In the genomic region with DNA sequence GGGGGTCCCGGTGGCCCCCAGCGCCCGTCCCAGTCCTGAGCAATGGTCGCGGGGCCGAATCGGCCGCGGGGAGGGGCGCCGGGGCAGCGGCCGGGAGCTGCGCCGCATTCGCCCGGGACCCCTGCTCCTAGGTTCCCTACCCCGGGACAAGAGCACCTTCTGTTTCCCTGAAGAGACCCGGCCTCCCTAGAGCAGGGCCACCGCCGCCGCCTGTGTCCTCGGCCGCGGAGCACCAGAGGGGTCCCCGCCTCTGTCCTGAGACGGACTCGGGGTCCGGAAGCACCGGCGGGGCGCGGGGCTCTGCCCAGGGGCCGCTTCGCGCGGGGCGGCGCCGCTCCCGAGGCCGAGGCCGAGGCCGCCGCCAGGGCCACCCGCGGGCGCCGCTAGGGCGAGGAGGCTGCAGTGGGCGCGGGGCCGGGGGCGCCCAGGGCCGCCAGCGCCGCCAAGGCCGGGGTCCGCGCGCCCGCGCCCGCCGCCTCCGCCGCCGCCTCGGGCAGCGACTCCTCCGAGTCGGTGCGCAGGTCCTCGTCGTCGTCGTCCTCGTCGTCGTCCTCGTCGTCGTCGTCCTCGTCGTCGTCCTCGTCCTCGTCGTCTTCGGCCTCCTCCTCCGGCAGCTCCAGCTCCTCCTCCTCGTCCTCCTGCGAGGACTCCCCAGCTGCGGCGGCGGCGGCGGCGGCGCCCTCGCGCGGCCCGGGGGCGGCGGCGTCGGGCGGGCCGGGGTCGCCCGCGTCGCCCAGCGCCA, we compare ENCODE assay signal across 14 cellular contexts.
A peak's percentile ranks its signal among the peaks of the same experiment; 100 is the strongest.
DNase-seq lines count a peak whose midpoint lies in the region; ATAC-seq and TF ChIP-seq lines count a peak whose summit lies in the region.
"Had no signal": no experiment of that assay in that cellular context is flagged by ENCODE, and none has a peak within 500 bp of the region (broad histone marks: within the 10 kb centered on the region; RNA-seq: fewer than 3 reads in every experiment).

No MANE protein-coding gene starts in this region.

- H3K36me3 ChIP-seq in heart left ventricle (peaks cover 0 to 40% (median 12%) of the 10 kb centered on the region in 9 donors), neural progenitor cell (no peaks in the 10 kb centered on the region), urinary bladder (ENCODE audit: insufficient read depth) (no peaks in the 10 kb centered on the region), OCI-LY7 (ENCODE audit: insufficient read depth, low read length) (no peaks in the 10 kb centered on the region)

- no peak for TF ChIP-seq CTCF in heart left ventricle (IDR thresholded peaks at IDR 0.05)
- TF ChIP-seq CTCF in neural progenitor cell (IDR thresholded peaks at IDR 0.05): no peak
- no peak for TF ChIP-seq CTCF in OCI-LY7 (conservative IDR thresholded peaks at IDR 0.05; ENCODE audit: low read length)

- H3K27ac Mint-ChIP-seq in effector memory CD8-positive, alpha-beta T cell: no peak overlapping the region
- no peak overlapping the region for H3K27ac Mint-ChIP-seq in neural progenitor cell
- H3K27ac Mint-ChIP-seq: activated T-helper 17 cell treated with anti-CD3 and anti-CD28 coated beads, Interleukin-2, amount 50 U/mL, for 72 hours; stimulated activated naive CD8-positive, alpha-beta T cell treated with anti-CD3 and anti-CD28 coated beads, Interleukin-15, Interleukin-2, amounts not matched to agents 100 ng/mL and 50 ng/mL, for 24 hours had no signal

- H3K4me3 Mint-ChIP-seq in effector memory CD8-positive, alpha-beta T cell: no peak overlapping the region
- no peak overlapping the region for H3K4me3 Mint-ChIP-seq in neural progenitor cell
- H3K4me3 Mint-ChIP-seq: activated T-helper 17 cell treated with anti-CD3 and anti-CD28 coated beads, Interleukin-2, amount 50 U/mL, for 72 hours; central memory CD8-positive, alpha-beta T cell; stimulated activated naive CD8-positive, alpha-beta T cell treated with anti-CD3 and anti-CD28 coated beads, Interleukin-15, Interleukin-2, amounts not matched to agents 100 ng/mL and 50 ng/mL, for 24 hours had no signal

- TF ChIP-seq POLR2A in heart left ventricle (IDR thresholded peaks at IDR 0.05): no peak

- peaks cover 16% of the 10 kb centered on the region for H3F3A ChIP-seq in neural progenitor cell (ENCODE audit: low read depth)

- H3K79me2 ChIP-seq in neural progenitor cell (ENCODE audit: low read depth): no peaks in the 10 kb centered on the region
- no peaks in the 10 kb centered on the region for H3K79me2 ChIP-seq in OCI-LY7 (ENCODE audit: insufficient read depth, low read depth, low read length)

- no peaks in the 10 kb centered on the region for H3K27me3 Mint-ChIP-seq in effector memory CD8-positive, alpha-beta T cell
- H3K27me3 Mint-ChIP-seq in neural progenitor cell (ENCODE audit: insufficient read depth, low read depth): peaks cover 23% of the 10 kb centered on the region
- H3K27me3 Mint-ChIP-seq: activated T-helper 17 cell treated with anti-CD3 and anti-CD28 coated beads, Interleukin-2, amount 50 U/mL, for 72 hours; central memory CD8-positive, alpha-beta T cell; stimulated activated naive CD8-positive, alpha-beta T cell treated with anti-CD3 and anti-CD28 coated beads, Interleukin-15, Interleukin-2, amounts not matched to agents 100 ng/mL and 50 ng/mL, for 24 hours had no signal

- peaks cover 28% of the 10 kb centered on the region for H4K20me1 ChIP-seq in neural progenitor cell (ENCODE audit: low read depth)
- H4K20me1 ChIP-seq in OCI-LY7 (ENCODE audit: insufficient read depth, low read length): no peaks in the 10 kb centered on the region

- H3K9me3 Mint-ChIP-seq in effector memory CD8-positive, alpha-beta T cell: no peaks in the 10 kb centered on the region
- no peaks in the 10 kb centered on the region for H3K9me3 Mint-ChIP-seq in neural progenitor cell
- H3K9me3 Mint-ChIP-seq: activated T-helper 17 cell treated with anti-CD3 and anti-CD28 coated beads, Interleukin-2, amount 50 U/mL, for 72 hours; central memory CD8-positive, alpha-beta T cell; stimulated activated naive CD8-positive, alpha-beta T cell treated with anti-CD3 and anti-CD28 coated beads, Interleukin-15, Interleukin-2, amounts not matched to agents 100 ng/mL and 50 ng/mL, for 24 hours had no signal

- no TSS peak for BruUV-seq in OCI-LY7 (replicated peaks; lab: Mats Ljungman, UMichigan)

- H3K27me3 ChIP-seq in heart left ventricle (peaks cover 0 to 7% (median 0%) of the 10 kb centered on the region in 9 donors), neural progenitor cell (peaks cover 41% of the 10 kb centered on the region)

- H3K4me3 ChIP-seq in heart left ventricle (peak overlapping the region in 10 of 12 donors; percentile 15 to 54 (median 39)), neural progenitor cell (peak overlapping the region; percentile 48), urinary bladder (ENCODE audit: low read depth, low read length) (peak overlapping the region; percentile 32), OCI-LY7 (ENCODE audit: low read depth, low read length, poor library complexity, severe bottlenecking) (no peak overlapping the region)
- H3K4me3 ChIP-seq: K562 had no signal

- POLR2A ChIA-PET in OCI-LY7 (lab: Charles Lee): no interaction called here

- WGBS in heart left ventricle, 4 donors: 58 to 68% (median 62%) methylated on average over 49 to 116 of the region's 116 CpGs
- whole genome bisulfite sequencing in urinary bladder: 25% methylated on average over 116 of the region's 116 CpGs

- H3K36me3 Mint-ChIP-seq in effector memory CD8-positive, alpha-beta T cell (ENCODE audit: insufficient read depth): peaks cover 9% of the 10 kb centered on the region
- peaks cover 8% of the 10 kb centered on the region for H3K36me3 Mint-ChIP-seq in neural progenitor cell

- H2AFZ ChIP-seq in neural progenitor cell (replicated peaks) (peak overlapping the region; percentile 50), OCI-LY7 (ENCODE audit: low read length) (no peak overlapping the region)

- H3K9ac ChIP-seq in neural progenitor cell: no peak overlapping the region

- ATAC-seq in heart left ventricle: no peak
- ATAC-seq in left cardiac atrium: no peak
- ATAC-seq in effector memory CD8-positive, alpha-beta T cell (replicated peaks): peak; percentile 35
- ATAC-seq: K562 had no signal

- H3K27ac ChIP-seq in heart left ventricle: peak overlapping the region in 4 of 12 donors; percentile 33 to 80 (median 36)
- H3K27ac ChIP-seq in neural progenitor cell: no peak overlapping the region
- peak overlapping the region; percentile 51 for H3K27ac ChIP-seq in urinary bladder (ENCODE audit: low read depth)
- no peak overlapping the region for H3K27ac ChIP-seq in OCI-LY7 (ENCODE audit: low read depth, low read length, poor library complexity, severe bottlenecking)

- H3K4me2 ChIP-seq in neural progenitor cell (peak overlapping the region; percentile 85), OCI-LY7 (ENCODE audit: low read length) (no peak overlapping the region)

- H3K9me2 ChIP-seq in OCI-LY7 (ENCODE audit: insufficient read depth, low read length): no peaks in the 10 kb centered on the region

- CTCF ChIA-PET in OCI-LY7 (lab: Charles Lee; ENCODE audit: unreplicated experiment): no interaction called here

- DNase-seq in heart left ventricle: no peak
- DNase-seq in left cardiac atrium: no peak
- DNase-seq in effector memory CD8-positive, alpha-beta T cell: no peak
- peak; percentile 73 for DNase-seq in neural progenitor cell (ENCODE audit: low spot score)
- DNase-seq in NCI-H345 (lab: John Stamatoyannopoulos, UW): no peak
- no peak for DNase-seq in OCI-LY7 (ENCODE audit: low spot score)
- DNase-seq in putamen (ENCODE audit: low spot score): no peak
- DNase-seq: DND-41, NCI-H146 had no signal

- peaks cover 0 to 43% (median 24%) of the 10 kb centered on the region in 12 donors for H3K4me1 ChIP-seq in heart left ventricle
- peaks cover 7% of the 10 kb centered on the region for H3K4me1 ChIP-seq in neural progenitor cell
- no peaks in the 10 kb centered on the region for H3K4me1 ChIP-seq in urinary bladder (ENCODE audit: insufficient read depth)
- H3K4me1 ChIP-seq in OCI-LY7 (ENCODE audit: insufficient read depth, low read length, poor library complexity, severe bottlenecking): no peaks in the 10 kb centered on the region

- intact Hi-C loops in heart left ventricle (cut with DNase I) (loop anchor here in 2 of 10 donors (10.0 kb wide), 2 partner anchors 104 to 124 kb away; no protein-coding TSS in a partner anchor), left cardiac atrium (cut with DNase I) (no loop called here), OCI-LY7 (cut with micrococcal nuclease; ENCODE audit: unreplicated experiment) (no loop called here)

- H3K4me1 Mint-ChIP-seq in effector memory CD8-positive, alpha-beta T cell (ENCODE audit: low read depth in 2 of 2): peaks cover 0 to 3% of the 10 kb centered on the region in 2 donors
- peaks cover 12% of the 10 kb centered on the region for H3K4me1 Mint-ChIP-seq in neural progenitor cell
- H3K4me1 Mint-ChIP-seq: activated T-helper 17 cell treated with anti-CD3 and anti-CD28 coated beads, Interleukin-2, amount 50 U/mL, for 72 hours; central memory CD8-positive, alpha-beta T cell had no signal

- H3K9me3 ChIP-seq in heart left ventricle (no peaks in the 10 kb centered on the region), neural progenitor cell (ENCODE audit: low read depth) (no peaks in the 10 kb centered on the region), OCI-LY7 (ENCODE audit: low read length) (no peaks in the 10 kb centered on the region)
